ENCODE assay signal across 27 cellular contexts in the genomic region with DNA sequence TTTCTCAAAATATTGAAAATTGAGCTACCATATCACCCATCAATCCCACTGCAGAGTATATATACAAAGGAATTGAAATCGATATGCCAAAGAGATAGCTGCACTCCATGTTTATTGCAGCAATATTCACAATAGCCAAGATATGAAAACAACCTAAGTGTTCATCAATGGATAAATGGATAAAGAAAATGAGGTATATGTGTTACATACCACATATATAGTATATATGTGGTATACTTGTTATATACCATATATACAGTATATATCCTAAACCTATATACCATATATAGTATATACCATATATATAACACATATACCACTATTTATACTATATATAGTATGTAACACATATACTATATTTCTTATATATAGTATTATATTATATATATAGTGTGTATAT.
"Had no signal": no experiment of that assay in that cellular context is flagged by ENCODE, and none has a peak within 500 bp of the region (broad histone marks: within the 10 kb centered on the region; RNA-seq: fewer than 3 reads in every experiment).

No MANE protein-coding gene starts in this region.

- H3K27ac ChIP-seq: colonic mucosa, epithelial cell of prostate, esophagus squamous epithelium, gastroesophageal sphincter, heart left ventricle, hepatocyte, left lung, lower lobe of right lung had no signal

- H3K27me3 Mint-ChIP-seq: dendritic cell treated with granulocyte-macrophage colony-stimulating factor and Interleukin-4, amounts not matched to agents 40 ng/mL and 50 ng/mL, for 4 days; effector memory CD8-positive, alpha-beta T cell; naive B cell had no signal

- H3K36me3 ChIP-seq: colonic mucosa, esophagus squamous epithelium, gastroesophageal sphincter, heart left ventricle, left lung, lower lobe of right lung had no signal

- H3K36me3 Mint-ChIP-seq: immature natural killer cell had no signal

- H3K4me3 Mint-ChIP-seq: dendritic cell treated with granulocyte-macrophage colony-stimulating factor and Interleukin-4, amounts not matched to agents 40 ng/mL and 50 ng/mL, for 4 days; effector memory CD8-positive, alpha-beta T cell; endodermal cell; immature natural killer cell; mesothelial cell of epicardium; naive B cell had no signal

- FAIRE-seq: endometrium had no signal

- H3K27me3 ChIP-seq: colonic mucosa, esophagus squamous epithelium, gastroesophageal sphincter, heart left ventricle, hepatocyte, left lung had no signal

- H3K27ac Mint-ChIP-seq: dendritic cell treated with granulocyte-macrophage colony-stimulating factor and Interleukin-4, amounts not matched to agents 40 ng/mL and 50 ng/mL, for 4 days; effector memory CD8-positive, alpha-beta T cell; endodermal cell; immature natural killer cell; mesothelial cell of epicardium; naive B cell had no signal

- H3K9me3 ChIP-seq: colonic mucosa, lower lobe of right lung had no signal

- ATAC-seq: effector memory CD8-positive, alpha-beta T cell; esophagus mucosa; gastroesophageal sphincter; heart left ventricle; left cardiac atrium; left lung; left ventricle myocardium superior; lower lobe of right lung; mucosa of descending colon had no signal

- H3K4me3 ChIP-seq: colonic mucosa, esophagus squamous epithelium, gastroesophageal sphincter, heart left ventricle, hepatocyte, left lung, lower lobe of right lung, mucosa of descending colon had no signal

- H3K4me1 ChIP-seq: colonic mucosa, esophagus squamous epithelium, gastroesophageal sphincter, heart left ventricle, left lung, lower lobe of right lung had no signal

- H3K4me1 Mint-ChIP-seq: immature natural killer cell, mesothelial cell of epicardium had no signal

- DNase-seq: colonic mucosa; cortex of kidney; effector CD8-positive, alpha-beta T cell; effector memory CD8-positive, alpha-beta T cell; endodermal cell; erythroblast; esophagus squamous epithelium; foreskin fibroblast; foreskin melanocyte; heart left ventricle; hypothalamus; immature natural killer cell; islet precursor cell; left cardiac atrium; left lung; left ventricle myocardium superior; lower lobe of right lung; mesenchymal stem cell; mucosa of descending colon; naive B cell had no signal
